Comparison of ENCODE assay signal across 16 cellular contexts in the genomic region with DNA sequence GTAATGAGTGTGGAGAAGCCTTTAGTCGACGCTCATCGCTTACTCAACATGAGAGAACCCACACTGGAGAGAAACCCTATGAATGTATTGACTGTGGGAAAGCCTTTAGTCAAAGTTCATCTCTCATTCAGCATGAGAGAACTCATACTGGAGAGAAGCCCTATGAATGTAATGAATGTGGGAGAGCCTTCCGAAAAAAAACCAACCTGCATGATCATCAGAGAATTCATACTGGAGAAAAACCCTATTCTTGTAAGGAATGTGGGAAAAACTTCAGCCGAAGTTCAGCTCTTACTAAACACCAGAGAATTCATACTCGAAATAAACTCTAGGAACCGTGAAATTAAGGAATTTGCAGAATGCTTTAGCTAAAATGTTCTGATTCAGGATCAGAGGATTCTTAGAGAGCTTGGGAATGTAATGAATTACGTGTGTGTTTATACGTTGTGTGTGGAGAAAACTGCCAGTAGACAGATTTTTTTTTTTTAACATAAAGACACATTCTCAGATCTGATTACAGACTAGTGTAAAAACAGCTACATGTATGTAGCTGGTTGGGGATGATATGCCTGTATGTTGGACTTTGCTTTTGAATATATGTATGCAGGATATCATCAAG. TPM values are rescaled to one million over a fixed set of nuclear protein-coding genes. Genes with fewer than 3 reads are reported as not detected.
DNase-seq lines count a peak whose midpoint lies in the region; ATAC-seq, FAIRE-seq and TF ChIP-seq lines count a peak whose summit lies in the region.
"Had no signal": no experiment of that assay in that cellular context is flagged by ENCODE, and none has a peak within 500 bp of the region (broad histone marks: within the 10 kb centered on the region; RNA-seq: fewer than 3 reads in every experiment).

No MANE protein-coding gene starts in this region.

- DNase-seq in CD8-positive, alpha-beta memory T cell: no peak
- DNase-seq in astrocyte (ENCODE audit: low read depth): peak; percentile 18
- no peak for DNase-seq in activated CD4-positive, alpha-beta T cell treated with anti-CD3 and anti-CD28 coated beads, Interleukin-2, amount 50 U/mL, for 1 hour
- DNase-seq in hepatic stellate cell (ENCODE audit: low spot score): no peak
- DNase-seq in natural killer cell treated with Interleukin-12 subunit alpha and Interleukin-12 subunit beta and Interleukin-15 and Interleukin-18, amount 100 ng/mL, for 72 hours (ENCODE audit: low spot score): no peak
- DNase-seq in osteocyte (ENCODE audit: extremely low spot score, unreplicated experiment): no peak
- DNase-seq: activated CD4-positive, alpha-beta T cell treated with anti-CD3 and anti-CD28 coated beads for 4 hours; amygdala; effector CD4-positive, alpha-beta T cell; heart left ventricle; small intestine had no signal

- no peak overlapping the region for H2AFZ ChIP-seq in astrocyte (ENCODE audit: low read depth, low read length)

- CTCF ChIA-PET in CD8-positive, alpha-beta memory T cell (lab: Charles Lee): interaction anchor here (0.8 kb wide), 1 partner anchor 37 kb away, joined by 3 read pairs; no protein-coding TSS in a partner anchor
- CTCF ChIA-PET in HEK293 (lab: Yijun Ruan, JAX): interaction anchor here (0.6 to 0.9 kb wide), 4 partner anchors 26 to 470 kb away, joined by 3 to 6 read pairs (median 4); no protein-coding TSS in a partner anchor

- H4K20me1 ChIP-seq in astrocyte (ENCODE audit: insufficient read depth, low read length): no peaks in the 10 kb centered on the region

- peaks cover 47 to 79% (median 68%) of the 10 kb centered on the region in 3 donors for H3K36me3 Mint-ChIP-seq in CD8-positive, alpha-beta memory T cell
- peaks cover 83% of the 10 kb centered on the region for H3K36me3 Mint-ChIP-seq in astrocyte (ENCODE audit: low read depth, unreplicated experiment)
- H3K36me3 Mint-ChIP-seq in natural killer cell treated with Interleukin-12 subunit alpha and Interleukin-12 subunit beta and Interleukin-15 and Interleukin-18, amount 100 ng/mL, for 72 hours: peaks cover 88% of the 10 kb centered on the region
- H3K36me3 Mint-ChIP-seq in osteocyte (ENCODE audit: unreplicated experiment): peaks cover 70% of the 10 kb centered on the region

- TF ChIP-seq RAD21 in liver (IDR thresholded peaks at IDR 0.05): no peak

- TF ChIP-seq CTCF in HEK293 (tag by site-specific recombination; IDR thresholded peaks at IDR 0.05) (no peak), astrocyte (IDR thresholded peaks at IDR 0.05; ENCODE audit: insufficient read depth, low read depth, low read length) (no peak), liver (IDR thresholded peaks at IDR 0.05; ENCODE audit: low read depth, low read length, missing input control) (no peak), osteocyte (IDR thresholded peaks at IDR 0.05) (no peak)

- H3K36me3 ChIP-seq in CD8-positive, alpha-beta memory T cell (ENCODE audit: insufficient read depth, low read length): peaks cover 45% of the 10 kb centered on the region
- H3K36me3 ChIP-seq in HEK293 (ENCODE audit: control insufficient read depth in 2 of 2, insufficient read depth in 1 of 2, low read length in 2 of 2): peaks cover 0 to 43% of the 10 kb centered on the region in 2 experiments; a peak in 2 of 3 replicates
- peaks cover 31% of the 10 kb centered on the region for H3K36me3 ChIP-seq in astrocyte (ENCODE audit: insufficient read depth, low read length)
- H3K36me3 ChIP-seq in liver (ENCODE audit: control insufficient read depth in 4 of 4, insufficient read depth in 3 of 4, low read depth in 1 of 4, low read length in 3 of 4): peaks cover 0 to 46% (median 37%) of the 10 kb centered on the region in 4 donors

- H3K27ac ChIP-seq in CD8-positive, alpha-beta memory T cell (ENCODE audit: low read depth, low read length): no peak overlapping the region
- H3K27ac ChIP-seq in HEK293 (ENCODE audit: extremely low read depth, low read depth, low read length) (no peak overlapping the region), astrocyte (ENCODE audit: low read depth, low read length) (no peak overlapping the region), liver (ENCODE audit: low read depth in 1 of 2, low read length in 2 of 2) (no peak overlapping the region)
- H3K27ac ChIP-seq: heart left ventricle, KMS-11 had no signal

- no peak overlapping the region for H3K9ac ChIP-seq in astrocyte (ENCODE audit: low read length)
- H3K9ac ChIP-seq in liver (ENCODE audit: low read depth in 1 of 2, low read length in 2 of 2): no peak overlapping the region
- H3K9ac ChIP-seq: KMS-11 had no signal

- H3K9me3 ChIP-seq in CD8-positive, alpha-beta memory T cell (ENCODE audit: low read length): peaks cover 89% of the 10 kb centered on the region
- H3K9me3 ChIP-seq in HEK293 (ENCODE audit: control insufficient read depth, insufficient read depth, low read depth, low read length) (no peaks in the 10 kb centered on the region), astrocyte (ENCODE audit: insufficient read depth, low read depth, low read length) (peaks cover 80% of the 10 kb centered on the region), liver (ENCODE audit: control insufficient read depth in 4 of 4, low read length in 3 of 4) (peaks cover 60 to 90% (median 75%) of the 10 kb centered on the region in 4 donors)

- H3K27me3 ChIP-seq in CD8-positive, alpha-beta memory T cell (ENCODE audit: insufficient read depth, low read length, poor library complexity, severe bottlenecking): no peaks in the 10 kb centered on the region
- no peaks in the 10 kb centered on the region for H3K27me3 ChIP-seq in astrocyte (ENCODE audit: insufficient read depth, low read length)
- H3K27me3 ChIP-seq in liver (ENCODE audit: control insufficient read depth in 4 of 4, insufficient read depth in 4 of 4, low read length in 3 of 4): no peaks in the 10 kb centered on the region
- H3K27me3 ChIP-seq: heart left ventricle had no signal

- H3K27me3 Mint-ChIP-seq in CD8-positive, alpha-beta memory T cell: no peaks in the 10 kb centered on the region
- H3K27me3 Mint-ChIP-seq in astrocyte (ENCODE audit: low read depth, unreplicated experiment): no peaks in the 10 kb centered on the region
- no peaks in the 10 kb centered on the region for H3K27me3 Mint-ChIP-seq in natural killer cell treated with Interleukin-12 subunit alpha and Interleukin-12 subunit beta and Interleukin-15 and Interleukin-18, amount 100 ng/mL, for 72 hours
- no peaks in the 10 kb centered on the region for H3K27me3 Mint-ChIP-seq in osteocyte (ENCODE audit: unreplicated experiment)
- H3K27me3 Mint-ChIP-seq: CD4-positive, CD25-positive, alpha-beta regulatory T cell had no signal

- H3K4me3 ChIP-seq in CD8-positive, alpha-beta memory T cell (ENCODE audit: low read length): peak overlapping the region; percentile 11
- H3K4me3 ChIP-seq in HEK293 (ENCODE audit: low read depth, low read length): no peak overlapping the region
- H3K4me3 ChIP-seq in astrocyte (ENCODE audit: insufficient read depth, low read depth, low read length): no peak overlapping the region
- H3K4me3 ChIP-seq in liver (ENCODE audit: low read depth in 1 of 3, low read length in 3 of 3): peak overlapping the region in 2 of 3 donors; percentile 30 to 62
- H3K4me3 ChIP-seq: heart left ventricle had no signal

- no peak overlapping the region for H3K4me2 ChIP-seq in astrocyte (ENCODE audit: low read length)
- H3K4me2 ChIP-seq: KMS-11 had no signal

- H3K4me1 Mint-ChIP-seq in CD8-positive, alpha-beta memory T cell: no peaks in the 10 kb centered on the region
- H3K4me1 Mint-ChIP-seq in astrocyte (ENCODE audit: low read depth, unreplicated experiment) (no peaks in the 10 kb centered on the region), osteocyte (ENCODE audit: unreplicated experiment) (no peaks in the 10 kb centered on the region)
- no peaks in the 10 kb centered on the region for H3K4me1 Mint-ChIP-seq in natural killer cell treated with Interleukin-12 subunit alpha and Interleukin-12 subunit beta and Interleukin-15 and Interleukin-18, amount 100 ng/mL, for 72 hours (ENCODE audit: low read depth in 2 of 2)
- H3K4me1 Mint-ChIP-seq: CD4-positive, CD25-positive, alpha-beta regulatory T cell had no signal

- H3K27ac Mint-ChIP-seq in CD8-positive, alpha-beta memory T cell: no peak overlapping the region
- H3K27ac Mint-ChIP-seq in astrocyte (ENCODE audit: unreplicated experiment): no peak overlapping the region
- H3K27ac Mint-ChIP-seq in natural killer cell treated with Interleukin-12 subunit alpha and Interleukin-12 subunit beta and Interleukin-15 and Interleukin-18, amount 100 ng/mL, for 72 hours: no peak overlapping the region
- no peak overlapping the region for H3K27ac Mint-ChIP-seq in osteocyte (ENCODE audit: unreplicated experiment)
- H3K27ac Mint-ChIP-seq: CD4-positive, CD25-positive, alpha-beta regulatory T cell had no signal

- H3K4me3 Mint-ChIP-seq in CD8-positive, alpha-beta memory T cell: no peak overlapping the region
- H3K4me3 Mint-ChIP-seq in astrocyte (ENCODE audit: unreplicated experiment) (no peak overlapping the region), osteocyte (ENCODE audit: unreplicated experiment) (no peak overlapping the region)
- no peak overlapping the region for H3K4me3 Mint-ChIP-seq in natural killer cell treated with Interleukin-12 subunit alpha and Interleukin-12 subunit beta and Interleukin-15 and Interleukin-18, amount 100 ng/mL, for 72 hours
- H3K4me3 Mint-ChIP-seq: CD4-positive, CD25-positive, alpha-beta regulatory T cell had no signal

- peaks cover 51 to 97% (median 93%) of the 10 kb centered on the region in 5 donors for H3K9me3 Mint-ChIP-seq in CD8-positive, alpha-beta memory T cell
- H3K9me3 Mint-ChIP-seq in astrocyte (ENCODE audit: unreplicated experiment) (peaks cover 91% of the 10 kb centered on the region), osteocyte (ENCODE audit: unreplicated experiment) (peaks cover 52% of the 10 kb centered on the region)
- H3K9me3 Mint-ChIP-seq in natural killer cell treated with Interleukin-12 subunit alpha and Interleukin-12 subunit beta and Interleukin-15 and Interleukin-18, amount 100 ng/mL, for 72 hours: peaks cover 43% of the 10 kb centered on the region

- no peak for FAIRE-seq in astrocyte (lab: Jason Lieb, UNC)
- FAIRE-seq: small intestine had no signal

- no peak for ATAC-seq in natural killer cell treated with Interleukin-12 subunit alpha and Interleukin-12 subunit beta and Interleukin-15 and Interleukin-18, amount 100 ng/mL, for 72 hours
- ATAC-seq: heart left ventricle, left lobe of liver had no signal

- POLR2A ChIA-PET in CD8-positive, alpha-beta memory T cell (lab: Charles Lee): interaction anchor here (0.5 kb wide), 1 partner anchor 287 kb away, joined by 3 read pairs; no protein-coding TSS in a partner anchor
- POLR2A ChIA-PET in HEK293 (lab: Yijun Ruan, JAX): interaction anchor here (0.6 kb wide), 1 partner anchor 191 kb away, joined by 3 read pairs; no protein-coding TSS in a partner anchor

- no peaks in the 10 kb centered on the region for H3K4me1 ChIP-seq in CD8-positive, alpha-beta memory T cell (ENCODE audit: insufficient read depth, low read length)
- H3K4me1 ChIP-seq in HEK293 (ENCODE audit: control insufficient read depth, insufficient read depth, low read length) (no peaks in the 10 kb centered on the region), astrocyte (ENCODE audit: insufficient read depth, low read length) (no peaks in the 10 kb centered on the region), liver (ENCODE audit: control insufficient read depth in 4 of 4, insufficient read depth in 4 of 4, low read length in 3 of 4) (no peaks in the 10 kb centered on the region)
- H3K4me1 ChIP-seq: heart left ventricle had no signal

- WGBS in liver: 97% methylated on average over 9 of the region's 9 CpGs

- no peaks in the 10 kb centered on the region for H3K79me2 ChIP-seq in astrocyte (ENCODE audit: insufficient read depth, low read length)

RNA-seq across cellular contexts. Expression of a gene that starts 25.4 kb away (rescaled TPM):
- total RNA-seq in CD8-positive, alpha-beta memory T cell: 10 to 100 TPM; 22.4 to 24.3 TPM
- 24.0 TPM for polyA plus RNA-seq in CD8-positive, alpha-beta memory T cell
- total RNA-seq in astrocyte (23.4 and 24.0 TPM in 2 replicates), liver (10 to 100 TPM in 1 of 2 donors, 1 to 10 TPM in 1; 7.3 to 18.9 TPM), osteocyte (34.8 and 36.3 TPM in 2 replicates)
- 1 to 10 TPM; 2.1 to 3.8 TPM for polyA plus RNA-seq in liver
- total RNA-seq in natural killer cell treated with Interleukin-12 subunit alpha and Interleukin-12 subunit beta and Interleukin-15 and Interleukin-18, amount 100 ng/mL, for 72 hours: 10 to 100 TPM; 21.5 to 29.8 TPM

Comparison
In these comparisons a context has a peak if more than half of its experiments do, and no peak if none do; other contexts are left out.
1. H3K4me3 ChIP-seq: peak in CD8-positive, alpha-beta memory T cell (single experiment) and liver (2 of 3); none in HEK293 (single experiment) and astrocyte (single experiment).